12 cellular contexts compared by ENCODE assay signal in the genomic region with DNA sequence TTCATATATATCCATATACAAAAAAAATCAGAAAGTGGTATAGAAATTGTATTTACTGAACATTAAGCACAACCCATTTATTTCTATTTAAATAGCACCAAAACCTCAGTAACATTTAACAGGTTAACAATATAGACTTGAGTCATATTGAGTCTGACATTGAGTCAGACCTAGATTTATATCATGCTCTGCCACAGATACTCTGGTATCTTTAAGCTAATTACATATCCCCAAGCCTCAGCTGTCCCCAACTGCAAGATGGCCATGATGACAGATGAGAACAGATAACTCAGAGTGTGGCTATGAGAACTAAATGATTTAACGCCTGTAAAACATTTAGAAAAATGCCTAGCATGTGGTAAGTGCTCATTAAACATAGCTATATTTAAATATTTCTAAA. TPM values are rescaled to one million over a fixed set of nuclear protein-coding genes. Genes with fewer than 3 reads are reported as not detected.
DNase-seq lines count a peak whose midpoint lies in the region; ATAC-seq, FAIRE-seq and TF ChIP-seq lines count a peak whose summit lies in the region.
"Had no signal": no experiment of that assay in that cellular context is flagged by ENCODE, and none has a peak within 500 bp of the region (broad histone marks: within the 10 kb centered on the region; RNA-seq: fewer than 3 reads in every experiment).

No MANE protein-coding gene starts in this region.

- H3K9ac ChIP-seq in GM12878 (ENCODE audit: control insufficient read depth, insufficient read depth, low read length) = no peak overlapping the region

- WGBS in GM12878 (ENCODE audit: insufficient coverage, insufficient replicate concordance, low lambda C conversion rate, missing lambda C conversion rate) = 0% methylated on average over 1 of the region's 1 CpG

- H3K36me3 ChIP-seq in GM12878 (ENCODE audit: control insufficient read depth in 2 of 2, insufficient read depth in 2 of 2, low read length in 1 of 2) = no peaks in the 10 kb centered on the region
- H3K36me3 ChIP-seq: cardiac muscle cell had no signal

- H2AFZ ChIP-seq in GM12878 (ENCODE audit: control insufficient read depth, low read depth, low read length) = no peak overlapping the region

- SMC1A ChIA-PET in GM12878 (lab: Charles Lee; ENCODE audit: uncharacterized antibody, unreplicated experiment) = interaction anchor here (0.7 to 5.5 kb wide), 12 partner anchors 10 to 197 kb away, joined by 3 to 53 read pairs (median 3); partner anchors contain the start of genes IFNG and IFNG-AS1

- ATAC-seq in HG03135 (IDR thresholded peaks at IDR 0.05; ENCODE audit: unreplicated experiment) (peak; percentile 78), GM12878 (peak; percentile 85)

- H3K27ac ChIP-seq in GM12878 (ENCODE audit: control insufficient read depth, insufficient read depth) = peak overlapping the region; percentile 1; the same call in 1 of the 2 replicates
- H3K27ac ChIP-seq: cardiac muscle cell had no signal

- no peaks in the 10 kb centered on the region for H4K20me1 ChIP-seq in GM12878 (ENCODE audit: control insufficient read depth, insufficient read depth)

- TF ChIP-seq RAD21 in GM12878 (IDR thresholded peaks at IDR 0.05; ENCODE audit: insufficient read depth, low read depth, low read length) = no peak

- CTCF ChIA-PET in GM12878 (lab: Yijun Ruan, JAX) = interaction anchor here (0.7 to 2.8 kb wide), 6 partner anchors 16 to 765 kb away, joined by 3 to 28 read pairs (median 3); partner anchors contain the start of gene IFNG

- H3K27me3 ChIP-seq in GM12878 (replicated peaks in 1 of 2; ENCODE audit: control insufficient read depth in 2 of 2, insufficient read depth in 2 of 2, low read length in 1 of 2) = no peaks in the 10 kb centered on the region
- H3K27me3 ChIP-seq: cardiac muscle cell had no signal

- H3K79me2 ChIP-seq in GM12878 (ENCODE audit: control insufficient read depth, insufficient read depth, low read length) = no peaks in the 10 kb centered on the region

- in situ Hi-C loops in GM12878 (cut with MboI) = no loop called here

- RAD21 ChIA-PET in GM12878 (lab: Charles Lee; ENCODE audit: unreplicated experiment) = interaction anchor here (2.5 to 2.7 kb wide), 2 partner anchors 40 to 77 kb away, joined by 7 to 21 read pairs; partner anchors contain the start of gene IFNG

- H3K4me2 ChIP-seq in GM12878 (ENCODE audit: control insufficient read depth, insufficient read depth) = no peak overlapping the region

- DNase-seq in NCI-H82 (lab: John Stamatoyannopoulos, UW) (peak; percentile 49), NCI-H82 treated with DMSO at 0.1 percent for 48 hours (lab: John Stamatoyannopoulos, UW; ENCODE audit: unreplicated experiment) (no peak), GM20000 (ENCODE audit: low spot score) (peak; percentile 33), GM12878 (ENCODE audit: low read depth, low spot score) (no peak), UCSD-AML1 (lab: John Stamatoyannopoulos, UW; ENCODE audit: unreplicated experiment) (no peak), NCI-H526 (lab: John Stamatoyannopoulos, UW) (no peak), DMS 273 treated with DMSO at 0.1 percent for 48 hours (lab: John Stamatoyannopoulos, UW) (no peak)
- DNase-seq: NCI-H446 had no signal

- H3K4me3 ChIP-seq in GM12878 = no peak overlapping the region
- H3K4me3 ChIP-seq: cardiac muscle cell had no signal

- no TSS peak for BruUV-seq in GM12878 (replicated peaks; lab: Mats Ljungman, UMichigan)

- H3K9me3 ChIP-seq in GM12878 (replicated peaks; ENCODE audit: control insufficient read depth, insufficient read depth, low read length) = no peaks in the 10 kb centered on the region

- no peak for TF ChIP-seq CTCF in GM20000 (IDR thresholded peaks at IDR 0.05; ENCODE audit: extremely low read depth, missing control alignments)
- TF ChIP-seq CTCF in GM12878 (IDR thresholded peaks at IDR 0.05 in 2 of 3, conservative IDR thresholded peaks at IDR 0.05 in 1 of 3; ENCODE audit: control insufficient read depth in 2 of 3, extremely low read depth in 1 of 3, insufficient read depth in 1 of 3, low read depth in 3 of 3, low read length in 3 of 3) = no peak

- POLR2A ChIA-PET in GM12878 (lab: Charles Lee) = no interaction called here

- no peak for TF ChIP-seq POLR2A in GM12878 (IDR thresholded peaks at IDR 0.05; ENCODE audit: low read depth, low read length)

- intact Hi-C loops in GM12878 (cut with micrococcal nuclease; ENCODE audit: unreplicated experiment) = no loop called here

- TF ChIP-seq EP300 in GM12878 (IDR thresholded peaks at IDR 0.05; ENCODE audit: borderline replicate concordance in 1 of 2, control insufficient read depth in 1 of 2, low read depth in 2 of 2, low read length in 2 of 2) = no peak

- FAIRE-seq in GM12878 (lab: Jason Lieb, UNC) = no peak
- FAIRE-seq: A204.1 had no signal

- peaks cover 12% of the 10 kb centered on the region for H3K4me1 ChIP-seq in GM12878 (ENCODE audit: control insufficient read depth, insufficient read depth, low read length)

TF ChIP-seq in GM12878, 131 proteins besides CTCF, POLR2A, EP300 and RAD21 (continues in another document):
- no peak for TF ChIP-seq EED (IDR thresholded peaks at IDR 0.05; ENCODE audit: low read depth)
- TF ChIP-seq LARP7 (IDR thresholded peaks at IDR 0.05) = no peak
- no peak for TF ChIP-seq PML (IDR thresholded peaks at IDR 0.05; ENCODE audit: low read length)
- TF ChIP-seq TARDBP (IDR thresholded peaks at IDR 0.05; ENCODE audit: borderline replicate concordance) = no peak
- TF ChIP-seq NFYA (IDR thresholded peaks at IDR 0.05; ENCODE audit: borderline replicate concordance, low read depth, low read length) = no peak
- TF ChIP-seq HDAC6 (IDR thresholded peaks at IDR 0.05; ENCODE audit: unreplicated experiment) = no peak
- TF ChIP-seq SRF (IDR thresholded peaks at IDR 0.05; ENCODE audit: low read depth in 2 of 2, low read length in 2 of 2) = no peak
- no peak for TF ChIP-seq CEBPZ (IDR thresholded peaks at IDR 0.05; ENCODE audit: low read depth, low read length)
- TF ChIP-seq IRF3 (IDR thresholded peaks at IDR 0.05) = no peak
- TF ChIP-seq RUNX3 (IDR thresholded peaks at IDR 0.05; ENCODE audit: low read length) = peak; percentile 50; the same call in 1 of the 2 replicates
- no peak for TF ChIP-seq SMARCA5 (IDR thresholded peaks at IDR 0.05)

RNA-seq across cellular contexts. Expression of gene IFNG, which starts 40.3 kb away (rescaled TPM):
- total RNA-seq in GM12878 (2013; cell fraction: nucleolus; rRNA removed) = 0.44 TPM in 1 of 2 replicates, not detected in the other
- total RNA-seq in GM12878 (2014; rRNA removed) (0.11 and 0.17 TPM in 2 replicates), GM12878 (2014; rRNA removed; fragmentation: Illumina TruSeq; extraction: Trizol) (0.14 TPM in 1 of 2 replicates, not detected in the other), GM12878 (2021) (0.28 and 0.69 TPM in 2 replicates)
- polyA plus RNA-seq in GM12878 (2011; ENCODE audit: low read depth) = not detected
- polyA plus RNA-seq in GM12878 (2011; rRNA removed) (1.4 and 2.5 TPM in 2 replicates), GM12878 (2014; fragmentation: Illumina TruSeq; extraction: Trizol) (0.10 and 0.36 TPM in 2 replicates), GM12878 (2014; fragmentation: Nextera tagmentation; extraction: Ambion mirVana) (under 1 TPM; 0.23 to 0.66 TPM), GM12878 (2014; rRNA removed) (0.10 and 0.54 TPM in 2 replicates), GM12878 (2016; fragmentation: Nextera tagmentation; extraction: Ambion mirVana) (under 1 TPM in 1 of 2 experiments, not detected in 1; 0.23 TPM)
- polyA plus RNA-seq in GM12878 (2011; cell fraction: cytosol; rRNA removed) = 0.39 and 0.48 TPM in 2 replicates
- polyA plus RNA-seq in GM12878 (2011; cell fraction: nucleus; rRNA removed) = 0.48 and 0.83 TPM in 2 replicates
- polyA plus RNA-seq in GM12878 (2012) = 0.24 TPM in 1 of 2 replicates, not detected in the other
- polyA minus RNA-seq in GM12878 (2011; rRNA and poly(A)+ RNA removed) = 0.59 TPM in 1 of 2 replicates, not detected in the other
- polyA minus RNA-seq in GM12878 (2011; cell fraction: cytosol; rRNA and poly(A)+ RNA removed) = not detected in 2 replicates
- polyA minus RNA-seq in GM12878 (2011; cell fraction: nucleus; rRNA and poly(A)+ RNA removed) = 0.48 TPM in 1 of 2 replicates, not detected in the other
- total RNA-seq: cardiac muscle cell, HT-29 had no signal

Comparison
In these comparisons a context has a peak if more than half of its experiments do, and no peak if none do; other contexts are left out.
1. DNase-seq: peak in NCI-H82 (single experiment) and GM20000 (single experiment); none in NCI-H82 treated with DMSO at 0.1 percent for 48 hours (single experiment), GM12878 (single experiment), UCSD-AML1 (single experiment), NCI-H526 (0 of 2) and DMS 273 treated with DMSO at 0.1 percent for 48 hours (single experiment).